9 cellular contexts compared by ENCODE assay signal in genomic region chr15:91302588-91303439, GRCh38.
DNase-seq lines count a peak whose midpoint lies in the region; ATAC-seq and TF ChIP-seq lines count a peak whose summit lies in the region.
"Had no signal": no experiment of that assay in that cellular context is flagged by ENCODE, and none has a peak within 500 bp of the region (broad histone marks: within the 10 kb centered on the region; RNA-seq: fewer than 3 reads in every experiment).

No MANE protein-coding gene starts in this region.

- DNase-seq in DMS153 (lab: John Stamatoyannopoulos, UW), result peak; percentile 32
- DNase-seq in NCI-H1694 treated with DMSO at 0.1 percent for 48 hours (lab: John Stamatoyannopoulos, UW), result peak; percentile 74
- DNase-seq in T-helper 17 cell, result peak in 1 of 3 donors; percentile 5
- DNase-seq in esophagus muscularis mucosa (ENCODE audit: extremely low spot score), result no peak
- DNase-seq in naive B cell, result peak; percentile 14

- intact Hi-C loops in esophagus muscularis mucosa (cut with DNase I), result loop anchor here (2.0 to 10.0 kb wide), 3 partner anchors 544 to 774 kb away; no protein-coding TSS in a partner anchor

- TF ChIP-seq POLR2A in esophagus muscularis mucosa (IDR thresholded peaks at IDR 0.05; ENCODE audit: low read depth), result no peak

- H3K4me3 Mint-ChIP-seq in T-helper 17 cell (peak overlapping the region; percentile 25), naive B cell (no peak overlapping the region)
- H3K4me3 Mint-ChIP-seq: activated naive CD4-positive, alpha-beta T cell treated with anti-CD3 and anti-CD28 coated beads, Interleukin-2, amount 50 U/mL, for 24 hours had no signal

- H3K27me3 ChIP-seq in esophagus muscularis mucosa, result peaks cover 0 to 44% (median 0%) of the 10 kb centered on the region in 4 donors

- TF ChIP-seq EP300 in esophagus muscularis mucosa (IDR thresholded peaks at IDR 0.05), result no peak

- no peak overlapping the region for H3K27ac Mint-ChIP-seq in T-helper 17 cell
- no peak overlapping the region for H3K27ac Mint-ChIP-seq in naive B cell
- H3K27ac Mint-ChIP-seq: activated naive CD4-positive, alpha-beta T cell treated with anti-CD3 and anti-CD28 coated beads, Interleukin-2, amount 50 U/mL, for 24 hours had no signal

- H3K4me1 ChIP-seq in esophagus muscularis mucosa, result peaks cover 0 to 10% (median 6%) of the 10 kb centered on the region in 4 donors

- no peak overlapping the region for H3K4me3 ChIP-seq in esophagus muscularis mucosa

- no peak overlapping the region for H3K27ac ChIP-seq in esophagus muscularis mucosa (replicated peaks in 1 of 4)

- whole genome bisulfite sequencing in esophagus muscularis mucosa, result 17% methylated on average over 11 of the region's 11 CpGs

- H3K4me1 Mint-ChIP-seq in T-helper 17 cell, result peaks cover 36% of the 10 kb centered on the region
- no peaks in the 10 kb centered on the region for H3K4me1 Mint-ChIP-seq in naive B cell

- H3K36me3 ChIP-seq in esophagus muscularis mucosa, result no peaks in the 10 kb centered on the region

- no peaks in the 10 kb centered on the region for H3K9me3 Mint-ChIP-seq in naive B cell
- H3K9me3 Mint-ChIP-seq: activated naive CD4-positive, alpha-beta T cell treated with anti-CD3 and anti-CD28 coated beads, Interleukin-2, amount 50 U/mL, for 24 hours had no signal

- H3K27me3 Mint-ChIP-seq in T-helper 17 cell (peaks cover 59% of the 10 kb centered on the region), naive B cell (peaks cover 35 to 45% (median 42%) of the 10 kb centered on the region in 3 donors)
- H3K27me3 Mint-ChIP-seq: activated naive CD4-positive, alpha-beta T cell treated with anti-CD3 and anti-CD28 coated beads, Interleukin-2, amount 50 U/mL, for 24 hours had no signal

- ATAC-seq in GM21717 (IDR thresholded peaks at IDR 0.05; ENCODE audit: unreplicated experiment), result peak; percentile 72
- ATAC-seq in T-helper 17 cell, result peak; percentile 65
- no peak for ATAC-seq in naive B cell (ENCODE audit: low read depth in 2 of 2)
- no peak for ATAC-seq in GM18517 (IDR thresholded peaks at IDR 0.05; ENCODE audit: unreplicated experiment)
- no peak for ATAC-seq in GM19467 (IDR thresholded peaks at IDR 0.05; ENCODE audit: unreplicated experiment)

- TF ChIP-seq CTCF in esophagus muscularis mucosa (IDR thresholded peaks at IDR 0.05), result peak; percentile 67 to 75 (median 73)

- H3K36me3 Mint-ChIP-seq in T-helper 17 cell (ENCODE audit: low read depth) (peaks cover 2% of the 10 kb centered on the region), naive B cell (no peaks in the 10 kb centered on the region)
- H3K36me3 Mint-ChIP-seq: activated naive CD4-positive, alpha-beta T cell treated with anti-CD3 and anti-CD28 coated beads, Interleukin-2, amount 50 U/mL, for 24 hours had no signal

- H3K9me3 ChIP-seq in T-helper 17 cell (ENCODE audit: control insufficient read depth, low read length, poor library complexity, severe bottlenecking) (no peaks in the 10 kb centered on the region), esophagus muscularis mucosa (no peaks in the 10 kb centered on the region)

Comparison
In these comparisons a context has a peak if more than half of its experiments do, and no peak if none do; other contexts are left out.
1. ATAC-seq: peak in GM21717 (single experiment) and T-helper 17 cell (single experiment); none in naive B cell (0 of 2), GM18517 (single experiment) and GM19467 (single experiment).